Comparison of ENCODE assay signal across 10 cellular contexts in genomic region chr18:45954070-45954712, GRCh38. TPM values are rescaled to one million over a fixed set of nuclear protein-coding genes. Genes with fewer than 3 reads are reported as not detected.
A peak's percentile ranks its signal among the peaks of the same experiment; 100 is the strongest.
DNase-seq lines count a peak whose midpoint lies in the region; ATAC-seq and TF ChIP-seq lines count a peak whose summit lies in the region.
"Had no signal": no experiment of that assay in that cellular context is flagged by ENCODE, and none has a peak within 500 bp of the region (broad histone marks: within the 10 kb centered on the region; RNA-seq: fewer than 3 reads in every experiment).

No MANE protein-coding gene starts in this region.

- H3K27ac ChIP-seq in breast epithelium, result no peak overlapping the region
- no peak overlapping the region for H3K27ac ChIP-seq in thoracic aorta

- H3K27me3 Mint-ChIP-seq in MCF 10A (ENCODE audit: insufficient read depth, unreplicated experiment), result no peaks in the 10 kb centered on the region

- peaks cover 64% of the 10 kb centered on the region for H3K36me3 Mint-ChIP-seq in MCF 10A (ENCODE audit: insufficient read depth, unreplicated experiment)

- ATAC-seq in thoracic aorta (ENCODE audit: insufficient number of reproducible peaks, low FRiP score, low read depth), result peak; percentile 58
- ATAC-seq in HG03097 (IDR thresholded peaks at IDR 0.05; ENCODE audit: low FRiP score, unreplicated experiment), result no peak
- ATAC-seq: GM23338 had no signal

- H3K4me1 Mint-ChIP-seq in MCF 10A (ENCODE audit: insufficient read depth, unreplicated experiment), result peaks cover 52% of the 10 kb centered on the region
- H3K4me1 Mint-ChIP-seq: GM23338 had no signal

- TF ChIP-seq POLR2A in breast epithelium (IDR thresholded peaks at IDR 0.05), result no peak

- no peaks in the 10 kb centered on the region for H3K4me1 ChIP-seq in breast epithelium
- H3K4me1 ChIP-seq in thoracic aorta (ENCODE audit: control insufficient read depth in 1 of 2, low read depth in 2 of 2), result no peaks in the 10 kb centered on the region

- H3K27me3 ChIP-seq in breast epithelium (no peaks in the 10 kb centered on the region), thoracic aorta (replicated peaks; ENCODE audit: insufficient read depth) (no peaks in the 10 kb centered on the region)

- peak overlapping the region; percentile 62 for H3K27ac Mint-ChIP-seq in MCF 10A (ENCODE audit: low read depth, unreplicated experiment)
- H3K27ac Mint-ChIP-seq: GM23338 had no signal

- H3K36me3 ChIP-seq in breast epithelium (peaks cover 11% of the 10 kb centered on the region), thoracic aorta (peaks cover 18% of the 10 kb centered on the region)

- intact Hi-C loops in MCF 10A (cut with micrococcal nuclease) (no loop called here), breast epithelium (cut with DNase I; ENCODE audit: low total_unique reads) (no loop called here)

- DNase-seq in MCF 10A (ENCODE audit: unreplicated experiment) (peak; percentile 57), breast epithelium (ENCODE audit: low spot score in 2 of 2) (no peak), amniotic epithelial cell (ENCODE audit: low read depth) (peak; percentile 91), glomerular visceral epithelial cell (ENCODE audit: extremely low spot score) (peak; percentile 75), thoracic aorta (ENCODE audit: low spot score) (no peak), SHP77 treated with DMSO at 0.1 percent for 48 hours (lab: John Stamatoyannopoulos, UW) (no peak), mucosa of gallbladder (ENCODE audit: low spot score) (no peak)
- DNase-seq: NCI-H524 treated with DMSO at 0.1 percent for 48 hours had no signal

- H3K4me3 Mint-ChIP-seq in MCF 10A (ENCODE audit: unreplicated experiment), result peak overlapping the region; percentile 46
- H3K4me3 Mint-ChIP-seq: GM23338 had no signal

- CTCF ChIA-PET in MCF 10A (lab: Yijun Ruan, JAX), result interaction anchor here (0.6 to 0.9 kb wide), 4 partner anchors 10 to 770 kb away, joined by 3 to 4 read pairs (median 3); no protein-coding TSS in a partner anchor

- H3K9me3 Mint-ChIP-seq in MCF 10A (ENCODE audit: unreplicated experiment), result peaks cover 9% of the 10 kb centered on the region
- H3K9me3 Mint-ChIP-seq: GM23338 had no signal

- POLR2A ChIA-PET in MCF 10A (lab: Yijun Ruan, JAX), result interaction anchor here (0.9 to 4.7 kb wide), 4 partner anchors 9 to 144 kb away, joined by 3 to 27 read pairs (median 4); partner anchors contain the start of gene ATP5F1A

- TF ChIP-seq CTCF in MCF 10A (IDR thresholded peaks at IDR 0.05; ENCODE audit: unreplicated experiment) (no peak), breast epithelium (IDR thresholded peaks at IDR 0.05) (no peak), thoracic aorta (IDR thresholded peaks at IDR 0.05) (no peak)

- H3K4me3 ChIP-seq in breast epithelium (no peak overlapping the region), thoracic aorta (no peak overlapping the region)
- H3K4me3 ChIP-seq: GM23338 had no signal

- H3K9me3 ChIP-seq in breast epithelium (no peaks in the 10 kb centered on the region), thoracic aorta (no peaks in the 10 kb centered on the region)

- BruUV-seq in MCF 10A (replicated peaks; lab: Mats Ljungman, UMichigan), result no TSS peak

RNA-seq across cellular contexts. Expression of gene EPG5, which starts 12.9 kb away (rescaled TPM):
- total RNA-seq in MCF 10A (2022) (19.4 and 25.7 TPM in 2 replicates), breast epithelium (10 to 100 TPM; 38.7 to 64.5 (median 48.8) TPM), thoracic aorta (10 to 100 TPM; 46.0 to 47.9 TPM), mucosa of gallbladder (25.7 TPM)

Comparison
In these comparisons a context has a peak if more than half of its experiments do, and no peak if none do; other contexts are left out.
1. DNase-seq: peak in MCF 10A (single experiment), amniotic epithelial cell (single experiment) and glomerular visceral epithelial cell (single experiment); none in breast epithelium (0 of 2), thoracic aorta (single experiment), SHP77 treated with DMSO at 0.1 percent for 48 hours (single experiment) and mucosa of gallbladder (single experiment).